22 cellular contexts compared by ENCODE assay signal in genomic region chr13:93957371-93957770, GRCh38.
DNase-seq lines count a peak whose midpoint lies in the region; ATAC-seq and TF ChIP-seq lines count a peak whose summit lies in the region.
"Had no signal": no experiment of that assay in that cellular context is flagged by ENCODE, and none has a peak within 500 bp of the region (broad histone marks: within the 10 kb centered on the region; RNA-seq: fewer than 3 reads in every experiment).

No MANE protein-coding gene starts in this region.

- peaks cover 2 to 9% of the 10 kb centered on the region in 2 experiments; a peak in 3 of 4 replicates for H3K4me1 ChIP-seq in SK-N-SH (ENCODE audit: control insufficient read depth in 1 of 2, insufficient read depth in 2 of 2, low read depth in 1 of 2, low read length in 1 of 2)
- no peaks in the 10 kb centered on the region for H3K4me1 ChIP-seq in CD8-positive, alpha-beta memory T cell (ENCODE audit: insufficient read depth, low read length)
- no peaks in the 10 kb centered on the region for H3K4me1 ChIP-seq in esophagus muscularis mucosa
- H3K4me1 ChIP-seq: A549; BLaER1 treated with 17β-estradiol and CSF1 and Interleukin-3, amounts not matched to agents 10 nM and 100 nM had no signal

- no peaks in the 10 kb centered on the region for H3F3A ChIP-seq in SK-N-SH (replicated peaks; ENCODE audit: insufficient read depth)

- intact Hi-C loops in esophagus muscularis mucosa (cut with DNase I) = no loop called here

- H3K4me3 ChIP-seq in SK-N-SH (ENCODE audit: low read depth in 2 of 2, low read length in 1 of 2) = no peak overlapping the region
- H3K4me3 ChIP-seq in CD8-positive, alpha-beta memory T cell (ENCODE audit: low read length) = no peak overlapping the region
- no peak overlapping the region for H3K4me3 ChIP-seq in esophagus muscularis mucosa
- H3K4me3 ChIP-seq: A549; BLaER1 treated with 17β-estradiol and CSF1 and Interleukin-3, amounts not matched to agents 10 nM and 100 nM; GM12878 had no signal

- no peaks in the 10 kb centered on the region for H4K20me1 ChIP-seq in SK-N-SH (ENCODE audit: insufficient read depth)
- H4K20me1 ChIP-seq: BLaER1 treated with 17β-estradiol and CSF1 and Interleukin-3, amounts not matched to agents 10 nM and 100 nM had no signal

- peak overlapping the region; percentile 58 for H3K27ac Mint-ChIP-seq in osteocyte (ENCODE audit: unreplicated experiment)
- no peak overlapping the region for H3K27ac Mint-ChIP-seq in CD8-positive, alpha-beta memory T cell
- H3K27ac Mint-ChIP-seq: B cell; CD4-positive, alpha-beta T cell; CD8-positive, alpha-beta T cell had no signal

- H3K27ac ChIP-seq in SK-N-SH (ENCODE audit: low read depth in 2 of 2, low read length in 1 of 2) (no peak overlapping the region), esophagus muscularis mucosa (replicated peaks in 1 of 4) (no peak overlapping the region)
- H3K27ac ChIP-seq in CD8-positive, alpha-beta memory T cell (ENCODE audit: low read depth, low read length) = no peak overlapping the region
- H3K27ac ChIP-seq: A549; BLaER1 treated with 17β-estradiol and CSF1 and Interleukin-3, amounts not matched to agents 10 nM and 100 nM; C4-2B had no signal

- H3K9me3 Mint-ChIP-seq in osteocyte (ENCODE audit: unreplicated experiment) = peaks cover 19% of the 10 kb centered on the region
- H3K9me3 Mint-ChIP-seq in CD8-positive, alpha-beta memory T cell = peaks cover 0 to 5% (median 4%) of the 10 kb centered on the region in 5 donors
- H3K9me3 Mint-ChIP-seq: CD8-positive, alpha-beta T cell had no signal

- peaks cover 39% of the 10 kb centered on the region for H3K4me1 Mint-ChIP-seq in osteocyte (ENCODE audit: unreplicated experiment)
- H3K4me1 Mint-ChIP-seq in CD8-positive, alpha-beta memory T cell = no peaks in the 10 kb centered on the region
- H3K4me1 Mint-ChIP-seq: B cell had no signal

- TF ChIP-seq RAD21 in SK-N-SH (IDR thresholded peaks at IDR 0.05; ENCODE audit: low read length) = no peak

- no peaks in the 10 kb centered on the region for H3K27me3 Mint-ChIP-seq in osteocyte (ENCODE audit: unreplicated experiment)
- H3K27me3 Mint-ChIP-seq in CD8-positive, alpha-beta memory T cell = peaks cover 1 to 5% of the 10 kb centered on the region in 2 donors
- H3K27me3 Mint-ChIP-seq: B cell had no signal

- H3K36me3 ChIP-seq in SK-N-SH (replicated peaks in 1 of 2; ENCODE audit: control insufficient read depth in 1 of 2, insufficient read depth in 2 of 2, low read length in 1 of 2) (no peaks in the 10 kb centered on the region), esophagus muscularis mucosa (no peaks in the 10 kb centered on the region)
- H3K36me3 ChIP-seq in CD8-positive, alpha-beta memory T cell (ENCODE audit: insufficient read depth, low read length) = no peaks in the 10 kb centered on the region
- H3K36me3 ChIP-seq: BLaER1 treated with 17β-estradiol and CSF1 and Interleukin-3, amounts not matched to agents 10 nM and 100 nM had no signal

- no peak for ATAC-seq in GM21825 (IDR thresholded peaks at IDR 0.05; ENCODE audit: unreplicated experiment)
- ATAC-seq: A549; CD8-positive, alpha-beta T cell; GM12878 had no signal

- no peak overlapping the region for H2AFZ ChIP-seq in SK-N-SH (ENCODE audit: low read depth)

- no peaks in the 10 kb centered on the region for H3K79me2 ChIP-seq in SK-N-SH (ENCODE audit: insufficient read depth)

- TF ChIP-seq CTCF in SK-N-SH (IDR thresholded peaks at IDR 0.05) (no peak), osteocyte (IDR thresholded peaks at IDR 0.05) (no peak), esophagus muscularis mucosa (IDR thresholded peaks at IDR 0.05) (no peak)

- H3K9ac ChIP-seq in SK-N-SH = no peak overlapping the region
- H3K9ac ChIP-seq: BLaER1 treated with 17β-estradiol and CSF1 and Interleukin-3, amounts not matched to agents 10 nM and 100 nM had no signal

- CTCF ChIA-PET in SK-N-SH (lab: Yijun Ruan, JAX) = no interaction called here
- CTCF ChIA-PET in CD8-positive, alpha-beta memory T cell (lab: Charles Lee) = no interaction called here

- TF ChIP-seq EP300 in SK-N-SH (IDR thresholded peaks at IDR 0.05; ENCODE audit: borderline replicate concordance in 1 of 2, low read depth in 1 of 2, low read length in 1 of 2) (no peak), esophagus muscularis mucosa (IDR thresholded peaks at IDR 0.05) (no peak)

- no peak for TF ChIP-seq POLR2A in esophagus muscularis mucosa (IDR thresholded peaks at IDR 0.05; ENCODE audit: low read depth)

- DNase-seq in HCEC 1CT (peak; percentile 7), SK-N-SH (no peak), osteocyte (ENCODE audit: extremely low spot score, unreplicated experiment) (no peak), esophagus muscularis mucosa (ENCODE audit: extremely low spot score) (no peak)
- DNase-seq in CD8-positive, alpha-beta memory T cell = no peak
- DNase-seq: AML-193; CD4-positive, alpha-beta T cell; CD8-positive, alpha-beta T cell; COR-L47; DMS 273 treated with DMSO at 0.1 percent for 48 hours; DMS153; DMS53; DMS79; DND-41; EL; GDM1 had no signal

- H3K4me2 ChIP-seq in SK-N-SH = no peak overlapping the region
- H3K4me2 ChIP-seq: A549; BLaER1 treated with 17β-estradiol and CSF1 and Interleukin-3, amounts not matched to agents 10 nM and 100 nM had no signal

- no peak overlapping the region for H3K4me3 Mint-ChIP-seq in osteocyte (ENCODE audit: unreplicated experiment)
- H3K4me3 Mint-ChIP-seq in CD8-positive, alpha-beta memory T cell = no peak overlapping the region
- H3K4me3 Mint-ChIP-seq: B cell; CD4-positive, alpha-beta T cell; CD8-positive, alpha-beta T cell had no signal

- H3K27me3 ChIP-seq in SK-N-SH (ENCODE audit: insufficient read depth) (no peaks in the 10 kb centered on the region), esophagus muscularis mucosa (no peaks in the 10 kb centered on the region)
- H3K27me3 ChIP-seq in CD8-positive, alpha-beta memory T cell (ENCODE audit: insufficient read depth, low read length, poor library complexity, severe bottlenecking) = no peaks in the 10 kb centered on the region
- H3K27me3 ChIP-seq: BLaER1 treated with 17β-estradiol and CSF1 and Interleukin-3, amounts not matched to agents 10 nM and 100 nM had no signal

- WGBS in SK-N-SH (ENCODE audit: low lambda C conversion rate) = 94% methylated on average over 2 of the region's 2 CpGs
- 100% methylated on average over 2 of the region's 2 CpGs for WGBS in esophagus muscularis mucosa

- POLR2A ChIA-PET in SK-N-SH (lab: Yijun Ruan, JAX) = no interaction called here
- POLR2A ChIA-PET in CD8-positive, alpha-beta memory T cell (lab: Charles Lee) = no interaction called here

- peaks cover 12% of the 10 kb centered on the region for H3K36me3 Mint-ChIP-seq in osteocyte (ENCODE audit: unreplicated experiment)
- H3K36me3 Mint-ChIP-seq in CD8-positive, alpha-beta memory T cell = no peaks in the 10 kb centered on the region
- H3K36me3 Mint-ChIP-seq: CD8-positive, alpha-beta T cell had no signal

- no peaks in the 10 kb centered on the region for H3K9me2 ChIP-seq in SK-N-SH

- no peaks in the 10 kb centered on the region for H3K9me3 ChIP-seq in SK-N-SH
- no peaks in the 10 kb centered on the region for H3K9me3 ChIP-seq in CD8-positive, alpha-beta memory T cell (ENCODE audit: low read length)
- no peaks in the 10 kb centered on the region for H3K9me3 ChIP-seq in esophagus muscularis mucosa
- H3K9me3 ChIP-seq: A549 had no signal

TF ChIP-seq in SK-N-SH, 30 proteins besides CTCF, POLR2A, EP300 and RAD21:
- TF ChIP-seq CHD2 (IDR thresholded peaks at IDR 0.05; ENCODE audit: low read length, partially characterized antibody) (no peak), TCF12 (IDR thresholded peaks at IDR 0.05) (peak; percentile 47; the same call in 1 of the 2 replicates), ELF1 (IDR thresholded peaks at IDR 0.05) (no peak)
